8 cellular contexts compared by ENCODE assay signal in the genomic region with DNA sequence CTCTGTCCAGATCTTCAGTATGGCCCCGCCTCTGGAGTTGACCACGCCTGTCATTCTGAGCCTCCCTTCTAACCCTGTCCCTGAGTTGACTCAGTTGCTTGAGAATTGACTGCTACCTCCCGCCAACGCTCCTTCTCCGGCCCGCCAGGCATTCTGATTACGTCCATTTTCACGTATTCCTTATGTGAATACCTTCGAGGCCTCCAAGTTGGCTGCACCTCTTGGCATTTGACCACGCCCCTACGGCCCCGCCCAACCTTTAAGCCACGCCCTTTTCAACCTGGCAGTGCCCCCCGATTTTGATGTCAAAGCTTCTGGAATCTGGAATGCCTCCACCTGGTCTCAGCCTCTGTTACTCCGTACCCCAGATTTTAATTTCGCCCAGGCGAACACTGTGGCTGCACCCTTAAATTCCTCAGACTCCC. TPM values are rescaled to one million over a fixed set of nuclear protein-coding genes. Genes with fewer than 3 reads are reported as not detected.
DNase-seq lines count a peak whose midpoint lies in the region; ATAC-seq, FAIRE-seq and TF ChIP-seq lines count a peak whose summit lies in the region.

No MANE protein-coding gene starts in this region.

- H3K4me3 Mint-ChIP-seq in CD4-positive, CD25-positive, alpha-beta regulatory T cell: peak overlapping the region; percentile 77 to 90 (median 88)
- H3K4me3 Mint-ChIP-seq in nephron: peak overlapping the region; percentile 73 to 80 (median 79)

- H3K36me3 ChIP-seq in CD4-positive, CD25-positive, alpha-beta regulatory T cell (ENCODE audit: control insufficient read depth, insufficient read depth, low read length): no peaks in the 10 kb centered on the region
- 0 out of 2 replicates have a peak, but pooled peaks cover 4% of the 10 kb centered on the region for H3K36me3 ChIP-seq in OCI-LY1 (ENCODE audit: insufficient read depth, low read length)
- peaks cover 1% of the 10 kb centered on the region for H3K36me3 ChIP-seq in bronchial epithelial cell (ENCODE audit: control insufficient read depth, insufficient read depth, low read length)

- no peak overlapping the region for H2AFZ ChIP-seq in OCI-LY1 (ENCODE audit: low read length)

- peaks cover 8% of the 10 kb centered on the region for H3K27me3 Mint-ChIP-seq in CD4-positive, CD25-positive, alpha-beta regulatory T cell
- peaks cover 32% of the 10 kb centered on the region for H3K27me3 Mint-ChIP-seq in nephron (ENCODE audit: low read depth)

- no peak for ATAC-seq in CD4-positive, CD25-positive, alpha-beta regulatory T cell (ENCODE audit: low read depth in 2 of 2)
- ATAC-seq in GM21360 (IDR thresholded peaks at IDR 0.05; ENCODE audit: unreplicated experiment) (no peak), GM19467 (IDR thresholded peaks at IDR 0.05; ENCODE audit: unreplicated experiment) (no peak)

- no peaks in the 10 kb centered on the region for H3K9me3 ChIP-seq in CD4-positive, CD25-positive, alpha-beta regulatory T cell (ENCODE audit: control insufficient read depth in 2 of 2, low read length in 2 of 2)
- no peaks in the 10 kb centered on the region for H3K9me3 ChIP-seq in OCI-LY1 (ENCODE audit: low read length)

- no peak for FAIRE-seq in bronchial epithelial cell (lab: Jason Lieb, UNC)

- H3K27me3 ChIP-seq in CD4-positive, CD25-positive, alpha-beta regulatory T cell (ENCODE audit: control insufficient read depth, insufficient read depth, low read length): no peaks in the 10 kb centered on the region
- H3K27me3 ChIP-seq in OCI-LY1 (ENCODE audit: insufficient read depth, low read length) (no peaks in the 10 kb centered on the region), bronchial epithelial cell (ENCODE audit: control insufficient read depth, insufficient read depth, low read length) (no peaks in the 10 kb centered on the region)

- H3K4me1 Mint-ChIP-seq in CD4-positive, CD25-positive, alpha-beta regulatory T cell: peaks cover 13 to 66% (median 32%) of the 10 kb centered on the region in 4 donors
- peaks cover 28% of the 10 kb centered on the region for H3K4me1 Mint-ChIP-seq in nephron

- H3K4me2 ChIP-seq in OCI-LY1 (ENCODE audit: low read length): peak overlapping the region; percentile 88

- no peaks in the 10 kb centered on the region for H3K9me3 Mint-ChIP-seq in CD4-positive, CD25-positive, alpha-beta regulatory T cell
- H3K9me3 Mint-ChIP-seq in nephron: no peaks in the 10 kb centered on the region

- H3K27ac ChIP-seq in CD4-positive, CD25-positive, alpha-beta regulatory T cell (ENCODE audit: insufficient read depth, low read length, poor library complexity, severe bottlenecking): peak overlapping the region; percentile 94
- peak overlapping the region; percentile 96 for H3K27ac ChIP-seq in OCI-LY1 (ENCODE audit: low read depth, low read length, poor library complexity, severe bottlenecking)

- no peaks in the 10 kb centered on the region for H4K20me1 ChIP-seq in OCI-LY1 (ENCODE audit: insufficient read depth, low read length)

- peaks cover 57% of the 10 kb centered on the region for H3K4me1 ChIP-seq in CD4-positive, CD25-positive, alpha-beta regulatory T cell (ENCODE audit: control insufficient read depth, insufficient read depth, low read length, poor library complexity, severe bottlenecking)
- peaks cover 49% of the 10 kb centered on the region for H3K4me1 ChIP-seq in OCI-LY1 (ENCODE audit: insufficient read depth, low read length, severe bottlenecking)

- H3K9me2 ChIP-seq in OCI-LY1 (ENCODE audit: low read depth, low read length): no peaks in the 10 kb centered on the region

- H3K4me3 ChIP-seq in CD4-positive, CD25-positive, alpha-beta regulatory T cell (ENCODE audit: low read depth, low read length): peak overlapping the region; percentile 53
- H3K4me3 ChIP-seq in OCI-LY1 (ENCODE audit: low read depth, low read length, poor library complexity, severe bottlenecking) (peak overlapping the region; percentile 63), bronchial epithelial cell (ENCODE audit: low read depth, low read length) (no peak overlapping the region)

- peak overlapping the region; percentile 11; the same call in 1 of the 2 replicates for H3K9ac ChIP-seq in OCI-LY1 (ENCODE audit: low read length)

- H3K36me3 Mint-ChIP-seq in CD4-positive, CD25-positive, alpha-beta regulatory T cell: peaks cover 3% of the 10 kb centered on the region
- no peaks in the 10 kb centered on the region for H3K36me3 Mint-ChIP-seq in nephron (ENCODE audit: low read depth)

- H3K27ac Mint-ChIP-seq in CD4-positive, CD25-positive, alpha-beta regulatory T cell: peak overlapping the region; percentile 72 to 92 (median 87)
- peak overlapping the region; percentile 0 to 61 (median 48) for H3K27ac Mint-ChIP-seq in nephron

- TF ChIP-seq CTCF in OCI-LY1 (IDR thresholded peaks at IDR 0.05; ENCODE audit: low read length) (no peak), bronchial epithelial cell (IDR thresholded peaks at IDR 0.05; ENCODE audit: insufficient read depth, low read length, severe bottlenecking) (no peak), nephron (IDR thresholded peaks at IDR 0.05; ENCODE audit: unreplicated experiment in 3 of 3) (no peak)

- 0 out of 2 replicates have a peak, but pooled peaks cover 3% of the 10 kb centered on the region for H3F3A ChIP-seq in OCI-LY1 (ENCODE audit: insufficient read depth, low read length)

- H3K79me2 ChIP-seq in OCI-LY1 (ENCODE audit: insufficient read depth, low read length): no peaks in the 10 kb centered on the region

- peak in 1 of 3 donors; percentile 15 for DNase-seq in CD4-positive, CD25-positive, alpha-beta regulatory T cell
- DNase-seq in bronchial epithelial cell (ENCODE audit: low read depth) (peak; percentile 67), NCI-H2107 (lab: John Stamatoyannopoulos, UW) (no peak), NCI-H187 treated with DMSO at 0.1 percent for 48 hours (lab: John Stamatoyannopoulos, UW) (no peak)

RNA-seq across cellular contexts. Expression of a gene that starts 1.7 kb away (rescaled TPM):
- 90.0 TPM for total RNA-seq in CD4-positive, CD25-positive, alpha-beta regulatory T cell
- polyA plus RNA-seq in CD4-positive, CD25-positive, alpha-beta regulatory T cell: 10 to 100 TPM; 15.1 to 23.8 (median 18.3) TPM
- 144 and 153 TPM in 2 replicates for total RNA-seq in bronchial epithelial cell

RNA-seq across cellular contexts. Expression of a gene that starts 27.2 kb away (rescaled TPM):
- total RNA-seq in CD4-positive, CD25-positive, alpha-beta regulatory T cell: 9.3 TPM
- under 1 TPM in 3 of 4 donors, not detected in 1; 0.15 to 0.19 (median 0.17) TPM for polyA plus RNA-seq in CD4-positive, CD25-positive, alpha-beta regulatory T cell
- 0.38 and 0.53 TPM in 2 replicates for total RNA-seq in bronchial epithelial cell

RNA-seq across cellular contexts. Expression of a gene that starts 38.8 kb away (rescaled TPM):
- not detected for total RNA-seq in CD4-positive, CD25-positive, alpha-beta regulatory T cell
- not detected for polyA plus RNA-seq in CD4-positive, CD25-positive, alpha-beta regulatory T cell
- total RNA-seq in bronchial epithelial cell: not detected in 2 replicates

RNA-seq across cellular contexts. Expression of a gene that starts 50.9 kb away (rescaled TPM):
- total RNA-seq in CD4-positive, CD25-positive, alpha-beta regulatory T cell: 271 TPM
- polyA plus RNA-seq in CD4-positive, CD25-positive, alpha-beta regulatory T cell: 1,000 to 10,000 TPM; 1,054 to 1,255 (median 1,105) TPM
- 429 and 572 TPM in 2 replicates for total RNA-seq in bronchial epithelial cell

RNA-seq across cellular contexts. Expression of a gene that starts 51.6 kb away (rescaled TPM):
- 10.0 TPM for total RNA-seq in CD4-positive, CD25-positive, alpha-beta regulatory T cell
- polyA plus RNA-seq in CD4-positive, CD25-positive, alpha-beta regulatory T cell: 1 to 10 TPM in 1 of 4 donors, under 1 TPM in 3; 0.37 to 1.1 (median 0.52) TPM
- 7.7 and 11.6 TPM in 2 replicates for total RNA-seq in bronchial epithelial cell
